ENCODE assay signal across 8 cellular contexts in the genomic region with DNA sequence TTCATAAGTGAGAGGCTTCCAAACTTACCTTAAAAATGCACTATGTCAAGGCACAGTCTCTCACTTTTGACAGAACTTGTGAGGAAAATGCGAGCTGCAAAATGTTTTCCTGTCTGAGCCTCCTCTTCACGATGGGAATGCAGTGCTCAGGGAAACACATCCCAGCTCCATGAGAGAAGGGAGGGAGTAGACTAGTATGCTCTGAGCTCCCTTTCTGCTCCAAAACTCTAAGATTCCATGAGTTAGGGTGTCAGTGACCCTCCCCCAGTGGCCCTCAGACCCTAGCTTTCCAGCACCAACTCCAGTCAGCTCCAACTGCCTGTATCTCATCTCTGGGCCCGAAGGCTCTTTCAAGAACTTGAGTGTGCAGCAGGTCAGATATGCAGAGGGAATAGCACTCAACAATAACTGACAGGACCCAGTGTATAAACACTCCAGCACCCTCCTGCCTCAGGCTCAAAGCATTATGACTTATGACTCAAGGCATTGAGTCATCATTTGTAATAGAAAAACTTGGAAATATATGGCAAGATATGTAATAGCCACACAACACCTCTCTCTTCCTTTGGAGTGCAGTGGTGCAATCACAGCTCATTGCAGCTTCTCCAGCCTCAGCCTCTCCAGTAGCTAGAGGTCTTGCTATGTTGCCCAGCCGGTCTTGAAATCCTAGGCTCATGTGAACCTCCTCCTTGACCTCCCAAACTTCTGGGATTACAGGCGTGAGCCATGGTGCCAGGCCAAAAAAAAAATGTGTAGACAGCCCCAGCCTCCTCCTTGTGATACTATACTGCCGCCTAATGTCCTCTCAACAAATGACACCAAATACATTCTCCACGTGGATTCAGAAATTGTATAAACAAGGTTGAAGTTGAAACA. TPM values are rescaled to one million over a fixed set of nuclear protein-coding genes. Genes with fewer than 3 reads are reported as not detected.
DNase-seq lines count a peak whose midpoint lies in the region; ATAC-seq and TF ChIP-seq lines count a peak whose summit lies in the region.

No MANE protein-coding gene starts in this region.

- TF ChIP-seq CTCF in GM10266 (IDR thresholded peaks at IDR 0.05; ENCODE audit: control insufficient read depth, insufficient read depth, low read depth, missing control alignments) (peak; percentile 69), NB4 (IDR thresholded peaks at IDR 0.05; ENCODE audit: low read depth, low read length) (peak; percentile 84), fibroblast of mammary gland (conservative IDR thresholded peaks at IDR 0.05; ENCODE audit: control insufficient read depth, insufficient read depth, low read depth, low read length) (peak; percentile 93), osteocyte (IDR thresholded peaks at IDR 0.05) (peak; percentile 82)

- DNase-seq in AG08396 (ENCODE audit: low spot score) (peak; percentile 78), GM10266 (ENCODE audit: extremely low spot score) (peak; percentile 66), NB4 (ENCODE audit: low read depth) (peak; percentile 56), T-helper 17 cell (no peak), fibroblast of mammary gland (ENCODE audit: low read depth) (peak; percentile 93), osteocyte (ENCODE audit: extremely low spot score, unreplicated experiment) (no peak)

- TF ChIP-seq POLR2A in NB4 (IDR thresholded peaks at IDR 0.05; ENCODE audit: extremely low read depth, insufficient read length): no peak

- H3K36me3 Mint-ChIP-seq in T-helper 17 cell (ENCODE audit: low read depth): no peaks in the 10 kb centered on the region
- peaks cover 3% of the 10 kb centered on the region for H3K36me3 Mint-ChIP-seq in osteocyte (ENCODE audit: unreplicated experiment)

- H3K9me3 ChIP-seq in T-helper 17 cell (ENCODE audit: control insufficient read depth, low read length, poor library complexity, severe bottlenecking): no peaks in the 10 kb centered on the region

- H3K4me3 Mint-ChIP-seq in T-helper 17 cell (no peak overlapping the region), osteocyte (ENCODE audit: unreplicated experiment) (no peak overlapping the region)

- H3K9me3 Mint-ChIP-seq in osteocyte (ENCODE audit: unreplicated experiment): peaks cover 4% of the 10 kb centered on the region

- H3K27ac Mint-ChIP-seq in T-helper 17 cell (no peak overlapping the region), osteocyte (ENCODE audit: unreplicated experiment) (peak overlapping the region; percentile 89)

- H3K4me3 ChIP-seq in NB4 (ENCODE audit: low read depth, low read length) (no peak overlapping the region), fibroblast of mammary gland (ENCODE audit: control insufficient read depth, low read depth, low read length) (no peak overlapping the region)

- peak; percentile 79 for ATAC-seq in T-helper 17 cell
- no peak for ATAC-seq in HG03571 (IDR thresholded peaks at IDR 0.05; ENCODE audit: unreplicated experiment)
- ATAC-seq in GM19035 (IDR thresholded peaks at IDR 0.05; ENCODE audit: unreplicated experiment): no peak

- H3K27me3 Mint-ChIP-seq in T-helper 17 cell: peaks cover 17% of the 10 kb centered on the region
- H3K27me3 Mint-ChIP-seq in osteocyte (ENCODE audit: unreplicated experiment): peaks cover 9% of the 10 kb centered on the region

- H3K4me1 Mint-ChIP-seq in T-helper 17 cell (peaks cover 3% of the 10 kb centered on the region), osteocyte (ENCODE audit: unreplicated experiment) (peaks cover 27% of the 10 kb centered on the region)

RNA-seq across cellular contexts. Expression of gene ENTPD6, which starts 16.7 kb away (rescaled TPM):
- total RNA-seq in T-helper 17 cell: 10 to 100 TPM; 62.5 to 63.2 TPM
- 62.0 and 62.5 TPM in 2 replicates for total RNA-seq in osteocyte

Comparison
In these comparisons a context has a peak if more than half of its experiments do, and no peak if none do; other contexts are left out.
1. DNase-seq: peak in AG08396 (single experiment), GM10266 (single experiment), NB4 (single experiment) and fibroblast of mammary gland (single experiment); none in T-helper 17 cell (0 of 3) and osteocyte (single experiment).
2. Peak in every context shown above with its lines, with median percentiles within 50 percentile points of each other: CTCF ChIP-seq.